Comparison of ENCODE assay signal across 30 cellular contexts in the genomic region with DNA sequence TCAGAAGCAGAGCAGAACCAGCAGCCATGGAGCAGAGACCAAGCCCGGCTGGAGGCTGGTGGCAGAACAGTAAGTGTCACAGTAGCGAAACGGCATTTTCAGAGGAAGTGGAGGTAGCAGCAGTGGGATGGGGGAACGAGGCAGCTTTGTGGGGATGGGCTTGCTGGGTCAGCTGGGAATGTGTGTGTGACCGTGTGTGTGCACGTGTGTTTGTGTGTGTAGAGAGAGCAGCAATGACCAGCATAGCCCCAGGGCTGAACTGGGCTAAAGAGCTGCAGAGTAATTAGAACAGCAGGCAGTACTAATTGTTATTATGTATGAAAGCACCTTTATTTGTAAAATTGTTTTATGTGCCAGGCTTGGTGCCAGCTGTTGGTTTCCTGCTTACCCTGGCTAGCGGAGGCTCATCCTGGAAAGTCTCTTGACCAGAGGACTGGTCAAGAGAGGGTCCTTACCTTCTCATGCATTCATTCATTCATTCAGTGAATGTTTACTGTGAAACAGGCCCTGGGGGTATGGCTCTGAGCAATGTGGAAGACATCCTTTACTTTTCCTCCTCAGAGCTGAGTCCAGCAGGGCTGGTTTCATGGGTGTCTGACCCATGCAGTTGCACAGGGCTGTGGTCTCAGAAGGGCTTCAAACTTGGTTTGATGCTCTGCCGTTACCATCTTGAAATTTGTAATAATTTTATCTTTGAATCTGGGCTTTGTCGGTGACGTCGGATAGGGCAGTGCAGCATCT.
A peak's percentile ranks its signal among the peaks of the same experiment; 100 is the strongest.
DNase-seq lines count a peak whose midpoint lies in the region; ATAC-seq and TF ChIP-seq lines count a peak whose summit lies in the region.
"Had no signal": no experiment of that assay in that cellular context is flagged by ENCODE, and none has a peak within 500 bp of the region (broad histone marks: within the 10 kb centered on the region; RNA-seq: fewer than 3 reads in every experiment).

No MANE protein-coding gene starts in this region.

- H2AFZ ChIP-seq in GM23338 (0 out of 2 replicates have a peak overlapping the region, but pooled peaks have one; percentile 12), neuron (ENCODE audit: low read depth, low read length) (peak overlapping the region; percentile 22)
- H2AFZ ChIP-seq: hepatocyte had no signal

- H3K27ac ChIP-seq in GM23338 (ENCODE audit: low read depth) (no peak overlapping the region), lower lobe of right lung (no peak overlapping the region)
- H3K27ac ChIP-seq: gastroesophageal sphincter, hepatocyte, neutrophil, prostate gland, RWPE1, SJSA1 had no signal

- H3K36me3 Mint-ChIP-seq in GM23338 (ENCODE audit: low read depth), result peaks cover 15% of the 10 kb centered on the region; the same call in 2 of the 3 replicates
- H3K36me3 Mint-ChIP-seq in WTC11, result peaks cover 16% of the 10 kb centered on the region
- H3K36me3 Mint-ChIP-seq: activated naive CD8-positive, alpha-beta T cell treated with anti-CD3 and anti-CD28 coated beads for 36 hours; T-cell had no signal

- peaks cover 15% of the 10 kb centered on the region for H3K4me1 Mint-ChIP-seq in GM23338
- peaks cover 18% of the 10 kb centered on the region for H3K4me1 Mint-ChIP-seq in WTC11
- H3K4me1 Mint-ChIP-seq: activated B cell treated with CpG ODN at 0.5 μM for 24 hours; activated CD4-positive, alpha-beta T cell treated with anti-CD3 and anti-CD28 coated beads, Interleukin-2, amount 10 ng/mL, durations not matched to agents 7 days and 5 days; stimulated activated naive CD8-positive, alpha-beta T cell treated with anti-CD3 and anti-CD28 coated beads, Interleukin-15, amount 100 ng/mL, for 72 hours; T-cell had no signal

- no peaks in the 10 kb centered on the region for H3F3A ChIP-seq in GM23338 (replicated peaks; ENCODE audit: low read depth)

- intact Hi-C loops in lower lobe of right lung (cut with DNase I), result no loop called here

- in situ Hi-C loops in GM13976 (cut with MboI; ENCODE audit: low sequenced_read_pairs, unreplicated experiment), result no loop called here

- ATAC-seq in GM23338 (peak; percentile 75), WTC11 (peak; percentile 54), lower lobe of right lung (no peak)
- ATAC-seq: gastroesophageal sphincter, left cardiac atrium, sciatic nerve, T-cell had no signal

- peaks cover 6% of the 10 kb centered on the region; the same call in 1 of the 2 replicates for H3K9me2 ChIP-seq in GM23338 (ENCODE audit: insufficient read depth)

- no peaks in the 10 kb centered on the region; the same call in 1 of the 2 replicates for H3K36me3 ChIP-seq in GM23338 (ENCODE audit: insufficient read depth)
- no peaks in the 10 kb centered on the region for H3K36me3 ChIP-seq in neuron (ENCODE audit: insufficient read depth, low read length)
- no peaks in the 10 kb centered on the region for H3K36me3 ChIP-seq in lower lobe of right lung
- H3K36me3 ChIP-seq: gastroesophageal sphincter, neutrophil, prostate gland, SJSA1 had no signal

- H3K4me3 ChIP-seq in GM23338 (no peak overlapping the region), neuron (ENCODE audit: low read length) (no peak overlapping the region), lower lobe of right lung (no peak overlapping the region)
- H3K4me3 ChIP-seq: gastroesophageal sphincter, hepatocyte, prostate gland, SJSA1 had no signal

- H3K4me2 ChIP-seq in GM23338, result peak overlapping the region; percentile 12; the same call in 1 of the 2 replicates
- H3K4me2 ChIP-seq: hepatocyte had no signal

- H4K20me1 ChIP-seq in GM23338 (replicated peaks; ENCODE audit: insufficient read depth), result no peaks in the 10 kb centered on the region

- H3K4me1 ChIP-seq in GM23338 (ENCODE audit: insufficient read depth) (peaks cover 3% of the 10 kb centered on the region; the same call in 1 of the 2 replicates), neuron (ENCODE audit: insufficient read depth, low read length) (no peaks in the 10 kb centered on the region), lower lobe of right lung (no peaks in the 10 kb centered on the region)
- H3K4me1 ChIP-seq: gastroesophageal sphincter, prostate gland, SJSA1 had no signal

- H3K9me3 ChIP-seq in neuron (ENCODE audit: low read length) (no peaks in the 10 kb centered on the region), lower lobe of right lung (no peaks in the 10 kb centered on the region)
- H3K9me3 ChIP-seq: prostate gland, SJSA1 had no signal

- H3K4me3 Mint-ChIP-seq in GM23338 (peak overlapping the region; percentile 46; the same call in 2 of the 3 replicates), WTC11 (peak overlapping the region; percentile 35; the same call in 1 of the 2 replicates)
- H3K4me3 Mint-ChIP-seq: activated B cell treated with CpG ODN at 0.5 μM for 24 hours; activated CD4-positive, alpha-beta T cell treated with anti-CD3 and anti-CD28 coated beads, Interleukin-2, amount 10 ng/mL, durations not matched to agents 7 days and 5 days; activated naive CD8-positive, alpha-beta T cell treated with anti-CD3 and anti-CD28 coated beads for 36 hours; CD4-positive, alpha-beta T cell; stimulated activated naive CD8-positive, alpha-beta T cell treated with anti-CD3 and anti-CD28 coated beads, Interleukin-15, amount 100 ng/mL, for 72 hours; T-cell had no signal

- no peaks in the 10 kb centered on the region for H3K79me2 ChIP-seq in GM23338 (replicated peaks; ENCODE audit: insufficient read depth)
- H3K79me2 ChIP-seq: hepatocyte had no signal

- POLR2A ChIA-PET in WTC11 (lab: Charles Lee), result no interaction called here

- peaks cover 17% of the 10 kb centered on the region for H3K9me3 Mint-ChIP-seq in GM23338
- H3K9me3 Mint-ChIP-seq in WTC11, result peaks cover 21% of the 10 kb centered on the region
- H3K9me3 Mint-ChIP-seq: activated naive CD8-positive, alpha-beta T cell treated with anti-CD3 and anti-CD28 coated beads for 36 hours; CD4-positive, alpha-beta T cell had no signal

- no peak overlapping the region for H3K27ac Mint-ChIP-seq in GM23338
- H3K27ac Mint-ChIP-seq in WTC11, result no peak overlapping the region
- H3K27ac Mint-ChIP-seq: activated B cell treated with CpG ODN at 0.5 μM for 24 hours; activated CD4-positive, alpha-beta T cell treated with anti-CD3 and anti-CD28 coated beads, Interleukin-2, amount 10 ng/mL, durations not matched to agents 7 days and 5 days; activated naive CD8-positive, alpha-beta T cell treated with anti-CD3 and anti-CD28 coated beads for 36 hours; CD4-positive, alpha-beta T cell; stimulated activated naive CD8-positive, alpha-beta T cell treated with anti-CD3 and anti-CD28 coated beads, Interleukin-15, amount 100 ng/mL, for 72 hours; T-cell had no signal

- H3K27me3 Mint-ChIP-seq in GM23338 (ENCODE audit: insufficient read depth, low read depth, poor library complexity) (peaks cover 4% of the 10 kb centered on the region), WTC11 (ENCODE audit: low read depth) (no peaks in the 10 kb centered on the region)

- H3K27me3 ChIP-seq in GM23338 (ENCODE audit: insufficient read depth), result no peaks in the 10 kb centered on the region
- peaks cover 5% of the 10 kb centered on the region for H3K27me3 ChIP-seq in neuron (ENCODE audit: insufficient read depth, low read length)
- H3K27me3 ChIP-seq in lower lobe of right lung (ENCODE audit: low read depth), result no peaks in the 10 kb centered on the region
- H3K27me3 ChIP-seq: SJSA1 had no signal

- CTCF ChIA-PET in WTC11 (lab: Charles Lee), result interaction anchor here (1.2 kb wide), 1 partner anchor 44 kb away, joined by 3 read pairs; no protein-coding TSS in a partner anchor

- DNase-seq in GM23338 (ENCODE audit: low spot score) (no peak), NCI-H1417 (lab: John Stamatoyannopoulos, UW) (peak in 2 of 3 experiments; percentile 37 to 76), WTC11 (ENCODE audit: low spot score) (no peak), DMS53 treated with DMSO at 0.1 percent for 48 hours (lab: John Stamatoyannopoulos, UW; ENCODE audit: unreplicated experiment) (no peak), GM13976 (ENCODE audit: low spot score) (no peak), lower lobe of right lung (no peak)
- DNase-seq: activated B cell treated with CpG ODN at 0.5 μM for 24 hours; activated CD4-positive, alpha-beta T cell treated with anti-CD3 and anti-CD28 coated beads, Interleukin-2, amount 10 ng/mL, durations not matched to agents 7 days and 5 days; activated effector memory CD4-positive, alpha-beta T cell treated with anti-CD3 and anti-CD28 coated beads, Interleukin-2, amount 50 U/mL, for 16 hours; activated naive CD8-positive, alpha-beta T cell treated with anti-CD3 and anti-CD28 coated beads for 36 hours; activated T-cell treated with anti-CD3 and anti-CD28 coated beads, Interleukin-2, amount 50 U/mL, for 1 hour; anterior cingulate cortex; CD4-positive, alpha-beta T cell; IMR-90; left cardiac atrium; NCI-H1092 treated with DMSO at 0.1 percent for 48 hours; NCI-H2029; NCI-H2227 treated with DMSO at 0.1 percent for 48 hours; NCI-H82; stimulated activated CD8-positive, alpha-beta memory T cell treated with anti-CD3 and anti-CD28 coated beads, Interleukin-4, amount 100 ng/mL, for 48 hours; stimulated activated naive CD8-positive, alpha-beta T cell treated with anti-CD3 and anti-CD28 coated beads, Interleukin-15, amount 100 ng/mL, for 72 hours; T-cell had no signal

- TF ChIP-seq CTCF in GM23338 (conservative IDR thresholded peaks at IDR 0.05; ENCODE audit: low read depth in 2 of 2) (no peak), WTC11 (IDR thresholded peaks at IDR 0.05) (no peak), GM13976 (IDR thresholded peaks at IDR 0.05; ENCODE audit: borderline replicate concordance, control extremely low read depth, extremely low read depth, insufficient read depth, missing control alignments) (no peak), lower lobe of right lung (IDR thresholded peaks at IDR 0.05) (no peak)

TF ChIP-seq in GM23338, 12 proteins besides CTCF, POLR2A, EP300 and RAD21 (continues in another document):
- TF ChIP-seq, protein P1, sequence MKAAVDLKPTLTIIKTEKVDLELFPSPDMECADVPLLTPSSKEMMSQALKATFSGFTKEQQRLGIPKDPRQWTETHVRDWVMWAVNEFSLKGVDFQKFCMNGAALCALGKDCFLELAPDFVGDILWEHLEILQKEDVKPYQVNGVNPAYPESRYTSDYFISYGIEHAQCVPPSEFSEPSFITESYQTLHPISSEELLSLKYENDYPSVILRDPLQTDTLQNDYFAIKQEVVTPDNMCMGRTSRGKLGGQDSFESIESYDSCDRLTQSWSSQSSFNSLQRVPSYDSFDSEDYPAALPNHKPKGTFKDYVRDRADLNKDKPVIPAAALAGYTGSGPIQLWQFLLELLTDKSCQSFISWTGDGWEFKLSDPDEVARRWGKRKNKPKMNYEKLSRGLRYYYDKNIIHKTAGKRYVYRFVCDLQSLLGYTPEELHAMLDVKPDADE (IDR thresholded peaks at IDR 0.05), result no peak

TF ChIP-seq in WTC11, 78 proteins besides CTCF, POLR2A, EP300 and RAD21 (continues in another document):
- TF ChIP-seq FOXJ3 (CRISPR knock-in tag; IDR thresholded peaks at IDR 0.05; ENCODE audit: borderline replicate concordance) (no peak), TEAD1 (CRISPR knock-in tag; IDR thresholded peaks at IDR 0.05) (no peak)
- TF ChIP-seq, protein P2, sequence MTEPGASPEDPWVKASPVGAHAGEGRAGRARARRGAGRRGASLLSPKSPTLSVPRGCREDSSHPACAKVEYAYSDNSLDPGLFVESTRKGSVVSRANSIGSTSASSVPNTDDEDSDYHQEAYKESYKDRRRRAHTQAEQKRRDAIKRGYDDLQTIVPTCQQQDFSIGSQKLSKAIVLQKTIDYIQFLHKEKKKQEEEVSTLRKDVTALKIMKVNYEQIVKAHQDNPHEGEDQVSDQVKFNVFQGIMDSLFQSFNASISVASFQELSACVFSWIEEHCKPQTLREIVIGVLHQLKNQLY (CRISPR knock-in tag; IDR thresholded peaks at IDR 0.05), result no peak

Comparison
In these comparisons a context has a peak if more than half of its experiments do, and no peak if none do; other contexts are left out.
1. ATAC-seq: peak in GM23338 (single experiment) and WTC11 (single experiment); none in lower lobe of right lung (0 of 2).
2. DNase-seq: peak in NCI-H1417 (2 of 3); none in GM23338 (single experiment), WTC11 (single experiment), DMS53 treated with DMSO at 0.1 percent for 48 hours (single experiment), GM13976 (single experiment) and lower lobe of right lung (single experiment).